9 cellular contexts compared by ENCODE assay signal in genomic region chr7:128891110-128891941, GRCh38. TPM values are rescaled to one million over a fixed set of nuclear protein-coding genes. Genes with fewer than 3 reads are reported as not detected.
DNase-seq lines count a peak whose midpoint lies in the region; ATAC-seq, FAIRE-seq and TF ChIP-seq lines count a peak whose summit lies in the region.
"Had no signal": no experiment of that assay in that cellular context is flagged by ENCODE, and none has a peak within 500 bp of the region (broad histone marks: within the 10 kb centered on the region; RNA-seq: fewer than 3 reads in every experiment).

No MANE protein-coding gene starts in this region.

- H3K27me3 Mint-ChIP-seq in dendritic cell treated with granulocyte-macrophage colony-stimulating factor and Interleukin-4, amounts not matched to agents 40 ng/mL and 50 ng/mL, for 4 days, result peaks cover 34% of the 10 kb centered on the region

- intact Hi-C loops in dendritic cell treated with granulocyte-macrophage colony-stimulating factor and Interleukin-4, amounts not matched to agents 40 ng/mL and 50 ng/mL, for 4 days (cut with micrococcal nuclease), result no loop called here
- intact Hi-C loops in lower lobe of right lung (cut with DNase I), result no loop called here

- peak; percentile 6 for TF ChIP-seq CTCF in lower lobe of right lung (IDR thresholded peaks at IDR 0.05)
- TF ChIP-seq CTCF in GM10248 (IDR thresholded peaks at IDR 0.05; ENCODE audit: control extremely low read depth, extremely low read depth, low read depth, missing control alignments), result no peak

- H3K9me3 Mint-ChIP-seq in dendritic cell treated with granulocyte-macrophage colony-stimulating factor and Interleukin-4, amounts not matched to agents 40 ng/mL and 50 ng/mL, for 4 days, result no peaks in the 10 kb centered on the region

- FAIRE-seq in RCC 7860 (lab: Jason Lieb, UNC), result no peak

- peak overlapping the region; percentile 43 for H3K4me3 ChIP-seq in lower lobe of right lung

- H3K27ac ChIP-seq in lower lobe of right lung, result no peak overlapping the region

- DNase-seq in 8988T (peak; percentile 19), NCI-H146 (lab: John Stamatoyannopoulos, UW) (peak; percentile 81), lower lobe of right lung (no peak), LoVo (ENCODE audit: low spot score) (no peak), RCC 7860 (ENCODE audit: low spot score) (no peak), GM10248 (ENCODE audit: extremely low spot score) (no peak)
- DNase-seq: activated T-cell treated with anti-CD3 and anti-CD28 coated beads, Interleukin-2, amount 50 U/mL, for 1 hour had no signal

- ATAC-seq in lower lobe of right lung, result peak; percentile 20 to 29
- no peak for ATAC-seq in HG02970 (IDR thresholded peaks at IDR 0.05; ENCODE audit: low FRiP score, unreplicated experiment)

- H3K36me3 Mint-ChIP-seq in dendritic cell treated with granulocyte-macrophage colony-stimulating factor and Interleukin-4, amounts not matched to agents 40 ng/mL and 50 ng/mL, for 4 days (ENCODE audit: low read depth), result no peaks in the 10 kb centered on the region

- peaks cover 6% of the 10 kb centered on the region for H3K4me1 ChIP-seq in lower lobe of right lung

- CTCF ChIA-PET in GM10248 (lab: Yijun Ruan, JAX), result interaction anchor here (2.2 kb wide), 1 partner anchor 8 kb away, joined by 11 read pairs; no protein-coding TSS in a partner anchor

- peak overlapping the region; percentile 22 for H3K4me3 Mint-ChIP-seq in dendritic cell treated with granulocyte-macrophage colony-stimulating factor and Interleukin-4, amounts not matched to agents 40 ng/mL and 50 ng/mL, for 4 days

- no peaks in the 10 kb centered on the region for H3K9me3 ChIP-seq in lower lobe of right lung

- H3K27ac Mint-ChIP-seq in dendritic cell treated with granulocyte-macrophage colony-stimulating factor and Interleukin-4, amounts not matched to agents 40 ng/mL and 50 ng/mL, for 4 days, result no peak overlapping the region

- peaks cover 22% of the 10 kb centered on the region for H3K27me3 ChIP-seq in lower lobe of right lung (ENCODE audit: low read depth)

- H3K4me1 Mint-ChIP-seq in dendritic cell treated with granulocyte-macrophage colony-stimulating factor and Interleukin-4, amounts not matched to agents 40 ng/mL and 50 ng/mL, for 4 days (ENCODE audit: low read depth), result no peaks in the 10 kb centered on the region

- no peaks in the 10 kb centered on the region for H3K36me3 ChIP-seq in lower lobe of right lung

- POLR2A ChIA-PET in GM10248 (lab: Yijun Ruan, JAX), result no interaction called here

RNA-seq across cellular contexts. Expression of gene KCP, which starts 19.2 kb away (rescaled TPM):
- 1.3 TPM for total RNA-seq in lower lobe of right lung

RNA-seq across cellular contexts. Expression of gene ATP6V1F, which starts 28.7 kb away (rescaled TPM):
- total RNA-seq in lower lobe of right lung, result 208 TPM

RNA-seq across cellular contexts. Expression of gene IRF5, which starts 46.4 kb away (rescaled TPM):
- 46.0 TPM for total RNA-seq in lower lobe of right lung

Comparison
In these comparisons a context has a peak if more than half of its experiments do, and no peak if none do; other contexts are left out.
1. DNase-seq: peak in 8988T (single experiment) and NCI-H146 (single experiment); none in lower lobe of right lung (single experiment), LoVo (single experiment), RCC 7860 (single experiment) and GM10248 (single experiment).